Comparison of ENCODE assay signal across 1 cellular context in the genomic region with DNA sequence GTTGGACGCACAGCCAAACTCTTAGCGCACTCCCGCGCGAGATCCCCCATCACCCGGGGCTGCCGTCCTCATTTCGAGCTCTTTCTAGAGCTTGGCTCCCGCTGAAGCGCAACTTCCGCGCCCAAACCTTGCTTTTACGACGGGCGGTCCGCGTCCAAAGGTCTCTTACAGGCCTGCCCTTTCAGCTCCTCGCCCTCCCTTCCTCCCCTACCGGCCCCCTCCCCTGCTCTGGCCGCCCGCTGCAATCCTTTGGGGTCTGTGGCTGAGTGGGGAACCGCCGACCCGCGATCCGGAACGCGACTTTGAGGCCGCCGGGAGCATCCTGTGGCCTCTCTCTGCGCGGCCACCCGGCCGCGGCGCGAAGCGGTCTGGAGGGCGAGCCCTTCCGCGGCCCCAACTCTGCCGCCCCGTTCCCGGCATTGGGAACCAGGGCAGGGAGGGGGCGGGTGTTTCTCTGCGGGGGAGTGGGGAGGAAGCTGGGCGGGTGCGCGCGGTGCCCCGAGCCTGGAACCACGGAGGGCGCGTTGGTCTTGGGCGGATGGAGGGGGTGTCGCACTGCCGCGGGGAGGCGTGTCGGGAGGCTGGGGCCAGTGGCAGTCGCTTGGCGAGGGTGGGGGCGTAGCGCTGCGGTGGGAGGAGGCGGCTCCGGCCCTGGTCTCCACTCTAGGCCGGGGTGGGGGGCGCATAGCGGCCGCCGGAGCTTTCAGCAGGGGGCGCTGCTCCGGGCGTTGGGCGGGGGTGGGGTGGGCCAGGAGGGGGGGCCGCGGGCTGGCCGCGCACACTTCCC.
TF ChIP-seq lines count a peak whose summit lies in the region.

GDF7 (plus strand) TSS at position 781 of the 787 bp plus-strand sequence. CDS start 96 bp downstream, outside the sequence.

TF ChIP-seq in H1, 55 proteins besides CTCF, POLR2A, EP300 and RAD21:
- no peak for TF ChIP-seq GABPA (IDR thresholded peaks at IDR 0.05; ENCODE audit: borderline replicate concordance, insufficient read depth, low read length)
- TF ChIP-seq, protein P1, sequence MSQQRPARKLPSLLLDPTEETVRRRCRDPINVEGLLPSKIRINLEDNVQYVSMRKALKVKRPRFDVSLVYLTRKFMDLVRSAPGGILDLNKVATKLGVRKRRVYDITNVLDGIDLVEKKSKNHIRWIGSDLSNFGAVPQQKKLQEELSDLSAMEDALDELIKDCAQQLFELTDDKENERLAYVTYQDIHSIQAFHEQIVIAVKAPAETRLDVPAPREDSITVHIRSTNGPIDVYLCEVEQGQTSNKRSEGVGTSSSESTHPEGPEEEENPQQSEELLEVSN (IDR thresholded peaks at IDR 0.05) = peak; percentile 34; the same call in 1 of the 2 replicates
- no peak for TF ChIP-seq MAX (IDR thresholded peaks at IDR 0.05)
- no peak for TF ChIP-seq GTF2F1 (IDR thresholded peaks at IDR 0.05; ENCODE audit: borderline replicate concordance, low read depth, low read length)
- no peak for TF ChIP-seq ATF2 (IDR thresholded peaks at IDR 0.05; ENCODE audit: low read length)
- TF ChIP-seq TCF12 (IDR thresholded peaks at IDR 0.05; ENCODE audit: low read depth, low read length) = no peak
- no peak for TF ChIP-seq BRCA1 (IDR thresholded peaks at IDR 0.05; ENCODE audit: low read depth, low read length)
- no peak for TF ChIP-seq POU5F1 (IDR thresholded peaks at IDR 0.05; ENCODE audit: low read depth, low read length)
- no peak for TF ChIP-seq JUN (IDR thresholded peaks at IDR 0.05; ENCODE audit: low read depth, low read length)
- TF ChIP-seq HDAC6 (IDR thresholded peaks at IDR 0.05; ENCODE audit: low read depth, low read length) = no peak
- TF ChIP-seq HDAC2 (IDR thresholded peaks at IDR 0.05; ENCODE audit: borderline replicate concordance in 1 of 2, low read depth in 2 of 2, low read length in 2 of 2) = no peak
- TF ChIP-seq EGR1 (IDR thresholded peaks at IDR 0.05; ENCODE audit: borderline replicate concordance, low read depth, low read length) = 0 out of 2 replicates have a peak, but pooled peaks have one; percentile 8
- TF ChIP-seq KDM4A (IDR thresholded peaks at IDR 0.05; ENCODE audit: low read depth, low read length, severe bottlenecking) = peak; percentile 87
- peak; percentile 64 for TF ChIP-seq SUZ12 (IDR thresholded peaks at IDR 0.05; ENCODE audit: low read length)
- no peak for TF ChIP-seq CEBPB (IDR thresholded peaks at IDR 0.05; ENCODE audit: low read depth, low read length)
- TF ChIP-seq CHD7 (IDR thresholded peaks at IDR 0.05; ENCODE audit: insufficient replicate concordance, low read length) = no peak
- TF ChIP-seq MAFK (IDR thresholded peaks at IDR 0.05; ENCODE audit: low read depth, low read length) = no peak
- TF ChIP-seq PHF8 (conservative IDR thresholded peaks at IDR 0.05; ENCODE audit: low read depth, low read length) = peak; percentile 50
- TF ChIP-seq CHD1 (IDR thresholded peaks at IDR 0.05; ENCODE audit: low read depth, low read length) = no peak
- peak; percentile 78 for TF ChIP-seq ASH2L (IDR thresholded peaks at IDR 0.05; ENCODE audit: low read length)
- TF ChIP-seq BACH1 (IDR thresholded peaks at IDR 0.05; ENCODE audit: low read length) = no peak
- TF ChIP-seq TAF7 (optimal IDR thresholded peaks at IDR 0.05; ENCODE audit: borderline replicate concordance, low read depth, low read length) = no peak
- no peak for TF ChIP-seq SP1 (IDR thresholded peaks at IDR 0.05; ENCODE audit: low read depth, low read length)
- TF ChIP-seq TBP (IDR thresholded peaks at IDR 0.05; ENCODE audit: low read depth, low read length) = no peak
- no peak; the same call in 1 of the 2 replicates for TF ChIP-seq CREB1 (IDR thresholded peaks at IDR 0.05)
- no peak for TF ChIP-seq SP2 (IDR thresholded peaks at IDR 0.05; ENCODE audit: low read length)
- TF ChIP-seq RNF2 (IDR thresholded peaks at IDR 0.05; ENCODE audit: borderline replicate concordance, low read depth, low read length, missing control alignments, poor library complexity, severe bottlenecking) = no peak
- no peak for TF ChIP-seq SRF (IDR thresholded peaks at IDR 0.05; ENCODE audit: low read depth, low read length)
- no peak for TF ChIP-seq EZH2 (IDR thresholded peaks at IDR 0.05; ENCODE audit: low read depth, low read length, severe bottlenecking)
- TF ChIP-seq SIN3A (conservative IDR thresholded peaks at IDR 0.05 in 1 of 2, IDR thresholded peaks at IDR 0.05 in 1 of 2; ENCODE audit: low read depth in 1 of 2, low read length in 2 of 2) = no peak
- TF ChIP-seq TEAD4 (IDR thresholded peaks at IDR 0.05; ENCODE audit: low read depth, low read length) = no peak
- TF ChIP-seq SIX5 (IDR thresholded peaks at IDR 0.05; ENCODE audit: low read depth, low read length) = no peak
- TF ChIP-seq, protein P2, sequence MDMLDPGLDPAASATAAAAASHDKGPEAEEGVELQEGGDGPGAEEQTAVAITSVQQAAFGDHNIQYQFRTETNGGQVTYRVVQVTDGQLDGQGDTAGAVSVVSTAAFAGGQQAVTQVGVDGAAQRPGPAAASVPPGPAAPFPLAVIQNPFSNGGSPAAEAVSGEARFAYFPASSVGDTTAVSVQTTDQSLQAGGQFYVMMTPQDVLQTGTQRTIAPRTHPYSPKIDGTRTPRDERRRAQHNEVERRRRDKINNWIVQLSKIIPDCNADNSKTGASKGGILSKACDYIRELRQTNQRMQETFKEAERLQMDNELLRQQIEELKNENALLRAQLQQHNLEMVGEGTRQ (IDR thresholded peaks at IDR 0.05; ENCODE audit: low read length) = no peak
- TF ChIP-seq POLR2AphosphoS5 (IDR thresholded peaks at IDR 0.05; ENCODE audit: low read depth, low read length) = no peak
- no peak for TF ChIP-seq CTBP2 (IDR thresholded peaks at IDR 0.05; ENCODE audit: borderline replicate concordance, insufficient read depth, insufficient read length, low read length)
